1 cellular context compared by ENCODE assay signal in the genomic region with DNA sequence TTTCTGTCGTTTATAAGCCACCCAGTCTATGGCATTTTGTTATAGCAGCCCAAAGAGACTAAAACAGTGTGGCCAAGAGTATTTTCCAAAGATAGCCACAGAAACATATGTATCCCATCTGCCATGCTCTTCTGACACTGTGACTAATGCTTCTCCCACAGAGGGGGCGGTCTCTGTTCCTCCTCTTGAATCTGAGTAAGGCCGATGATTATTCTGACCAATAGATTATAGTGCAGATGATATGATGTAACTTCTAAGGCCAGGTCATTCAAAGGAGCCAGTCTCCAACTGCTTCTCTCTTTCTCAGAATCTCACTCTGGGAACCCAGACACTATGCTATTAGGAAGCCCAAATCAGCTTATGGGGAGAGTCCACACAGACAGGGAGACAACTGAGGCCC.
TF ChIP-seq lines count a peak whose summit lies in the region.

No MANE protein-coding gene starts in this region.

TF ChIP-seq in K562, 482 proteins besides CTCF, POLR2A, EP300 and RAD21 (continued from another document):
- TF ChIP-seq ZKSCAN1 (IDR thresholded peaks at IDR 0.05; ENCODE audit: low read depth, low read length) (no peak), KHSRP (IDR thresholded peaks at IDR 0.05) (no peak), JUND (IDR thresholded peaks at IDR 0.05; ENCODE audit: borderline replicate concordance, low read depth, low read length) (peak; percentile 8; the same call in 1 of the 2 replicates), JUND (tag; IDR thresholded peaks at IDR 0.05; ENCODE audit: borderline replicate concordance, low read depth, low read length) (no peak), ZEB2 (IDR thresholded peaks at IDR 0.05) (no peak), EGR1 (conservative IDR thresholded peaks at IDR 0.05) (peak; percentile 21; the same call in 1 of the 2 replicates), FOXA3 (CRISPR knock-in tag; conservative IDR thresholded peaks at IDR 0.05 in 1 of 2, IDR thresholded peaks at IDR 0.05 in 1 of 2) (no peak), DIDO1 (tag; IDR thresholded peaks at IDR 0.05; ENCODE audit: low read depth) (no peak), KAT8 (IDR thresholded peaks at IDR 0.05; ENCODE audit: low read depth) (no peak), MTA2 (IDR thresholded peaks at IDR 0.05; ENCODE audit: low read depth) (no peak), NFXL1 (CRISPR knock-in tag; IDR thresholded peaks at IDR 0.05) (no peak), ETV5 (CRISPR knock-in tag; IDR thresholded peaks at IDR 0.05; ENCODE audit: low read depth) (no peak), PTRF (tag; IDR thresholded peaks at IDR 0.05) (no peak), ZKSCAN8 (CRISPR knock-in tag; IDR thresholded peaks at IDR 0.05) (no peak), TEAD4 (IDR thresholded peaks at IDR 0.05; ENCODE audit: low read length) (no peak), TEAD4 (CRISPR knock-in tag; IDR thresholded peaks at IDR 0.05; ENCODE audit: borderline replicate concordance) (no peak), RCOR1 (IDR thresholded peaks at IDR 0.05; ENCODE audit: borderline replicate concordance in 1 of 2, low read depth in 2 of 2, low read length in 2 of 2) (no peak), ATF3 (IDR thresholded peaks at IDR 0.05) (0 out of 2 replicates have a peak, but pooled peaks have one; percentile 29), ATF3 (CRISPR knock-in tag; conservative IDR thresholded peaks at IDR 0.05) (no peak), ZNF79 (CRISPR knock-in tag; IDR thresholded peaks at IDR 0.05; ENCODE audit: low read depth) (no peak), SPI1 (IDR thresholded peaks at IDR 0.05; ENCODE audit: borderline replicate concordance, low read depth, low read length) (no peak), MEIS2 (IDR thresholded peaks at IDR 0.05; ENCODE audit: partially characterized antibody) (peak; percentile 40), SMARCC2 (IDR thresholded peaks at IDR 0.05; ENCODE audit: low read depth) (no peak), ZNF140 (CRISPR knock-in tag; IDR thresholded peaks at IDR 0.05) (no peak), CBX3 (IDR thresholded peaks at IDR 0.05; ENCODE audit: borderline replicate concordance in 1 of 2, low read length in 2 of 2) (no peak), MEF2D (tag; conservative IDR thresholded peaks at IDR 0.05; ENCODE audit: low read depth) (no peak), CEBPG (CRISPR knock-in tag; IDR thresholded peaks at IDR 0.05) (no peak), CEBPG (tag; conservative IDR thresholded peaks at IDR 0.05 in 1 of 2, IDR thresholded peaks at IDR 0.05 in 1 of 2) (peak in 1 of 2 experiments; percentile 68; a peak in 2 of 4 replicates), MCM3 (IDR thresholded peaks at IDR 0.05) (no peak), SMARCE1 (IDR thresholded peaks at IDR 0.05) (no peak), TBP (optimal IDR thresholded peaks at IDR 0.05; ENCODE audit: low read depth, low read length) (no peak)
- TF ChIP-seq, protein P1, sequence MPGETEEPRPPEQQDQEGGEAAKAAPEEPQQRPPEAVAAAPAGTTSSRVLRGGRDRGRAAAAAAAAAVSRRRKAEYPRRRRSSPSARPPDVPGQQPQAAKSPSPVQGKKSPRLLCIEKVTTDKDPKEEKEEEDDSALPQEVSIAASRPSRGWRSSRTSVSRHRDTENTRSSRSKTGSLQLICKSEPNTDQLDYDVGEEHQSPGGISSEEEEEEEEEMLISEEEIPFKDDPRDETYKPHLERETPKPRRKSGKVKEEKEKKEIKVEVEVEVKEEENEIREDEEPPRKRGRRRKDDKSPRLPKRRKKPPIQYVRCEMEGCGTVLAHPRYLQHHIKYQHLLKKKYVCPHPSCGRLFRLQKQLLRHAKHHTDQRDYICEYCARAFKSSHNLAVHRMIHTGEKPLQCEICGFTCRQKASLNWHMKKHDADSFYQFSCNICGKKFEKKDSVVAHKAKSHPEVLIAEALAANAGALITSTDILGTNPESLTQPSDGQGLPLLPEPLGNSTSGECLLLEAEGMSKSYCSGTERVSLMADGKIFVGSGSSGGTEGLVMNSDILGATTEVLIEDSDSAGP (CRISPR knock-in tag; IDR thresholded peaks at IDR 0.05): no peak
- TF ChIP-seq, protein P2, sequence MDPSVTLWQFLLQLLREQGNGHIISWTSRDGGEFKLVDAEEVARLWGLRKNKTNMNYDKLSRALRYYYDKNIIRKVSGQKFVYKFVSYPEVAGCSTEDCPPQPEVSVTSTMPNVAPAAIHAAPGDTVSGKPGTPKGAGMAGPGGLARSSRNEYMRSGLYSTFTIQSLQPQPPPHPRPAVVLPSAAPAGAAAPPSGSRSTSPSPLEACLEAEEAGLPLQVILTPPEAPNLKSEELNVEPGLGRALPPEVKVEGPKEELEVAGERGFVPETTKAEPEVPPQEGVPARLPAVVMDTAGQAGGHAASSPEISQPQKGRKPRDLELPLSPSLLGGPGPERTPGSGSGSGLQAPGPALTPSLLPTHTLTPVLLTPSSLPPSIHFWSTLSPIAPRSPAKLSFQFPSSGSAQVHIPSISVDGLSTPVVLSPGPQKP (CRISPR knock-in tag; IDR thresholded peaks at IDR 0.05): no peak
- TF ChIP-seq, protein P3, sequence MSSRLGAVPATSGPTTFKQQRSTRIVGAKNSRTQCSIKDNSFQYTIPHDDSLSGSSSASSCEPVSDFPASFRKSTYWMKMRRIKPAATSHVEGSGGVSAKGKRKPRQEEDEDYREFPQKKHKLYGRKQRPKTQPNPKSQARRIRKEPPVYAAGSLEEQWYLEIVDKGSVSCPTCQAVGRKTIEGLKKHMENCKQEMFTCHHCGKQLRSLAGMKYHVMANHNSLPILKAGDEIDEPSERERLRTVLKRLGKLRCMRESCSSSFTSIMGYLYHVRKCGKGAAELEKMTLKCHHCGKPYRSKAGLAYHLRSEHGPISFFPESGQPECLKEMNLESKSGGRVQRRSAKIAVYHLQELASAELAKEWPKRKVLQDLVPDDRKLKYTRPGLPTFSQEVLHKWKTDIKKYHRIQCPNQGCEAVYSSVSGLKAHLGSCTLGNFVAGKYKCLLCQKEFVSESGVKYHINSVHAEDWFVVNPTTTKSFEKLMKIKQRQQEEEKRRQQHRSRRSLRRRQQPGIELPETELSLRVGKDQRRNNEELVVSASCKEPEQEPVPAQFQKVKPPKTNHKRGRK (tag; IDR thresholded peaks at IDR 0.05): no peak
- TF ChIP-seq, protein P4, sequence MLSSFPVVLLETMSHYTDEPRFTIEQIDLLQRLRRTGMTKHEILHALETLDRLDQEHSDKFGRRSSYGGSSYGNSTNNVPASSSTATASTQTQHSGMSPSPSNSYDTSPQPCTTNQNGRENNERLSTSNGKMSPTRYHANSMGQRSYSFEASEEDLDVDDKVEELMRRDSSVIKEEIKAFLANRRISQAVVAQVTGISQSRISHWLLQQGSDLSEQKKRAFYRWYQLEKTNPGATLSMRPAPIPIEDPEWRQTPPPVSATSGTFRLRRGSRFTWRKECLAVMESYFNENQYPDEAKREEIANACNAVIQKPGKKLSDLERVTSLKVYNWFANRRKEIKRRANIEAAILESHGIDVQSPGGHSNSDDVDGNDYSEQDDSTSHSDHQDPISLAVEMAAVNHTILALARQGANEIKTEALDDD (IDR thresholded peaks at IDR 0.05): no peak
- TF ChIP-seq, protein P5, sequence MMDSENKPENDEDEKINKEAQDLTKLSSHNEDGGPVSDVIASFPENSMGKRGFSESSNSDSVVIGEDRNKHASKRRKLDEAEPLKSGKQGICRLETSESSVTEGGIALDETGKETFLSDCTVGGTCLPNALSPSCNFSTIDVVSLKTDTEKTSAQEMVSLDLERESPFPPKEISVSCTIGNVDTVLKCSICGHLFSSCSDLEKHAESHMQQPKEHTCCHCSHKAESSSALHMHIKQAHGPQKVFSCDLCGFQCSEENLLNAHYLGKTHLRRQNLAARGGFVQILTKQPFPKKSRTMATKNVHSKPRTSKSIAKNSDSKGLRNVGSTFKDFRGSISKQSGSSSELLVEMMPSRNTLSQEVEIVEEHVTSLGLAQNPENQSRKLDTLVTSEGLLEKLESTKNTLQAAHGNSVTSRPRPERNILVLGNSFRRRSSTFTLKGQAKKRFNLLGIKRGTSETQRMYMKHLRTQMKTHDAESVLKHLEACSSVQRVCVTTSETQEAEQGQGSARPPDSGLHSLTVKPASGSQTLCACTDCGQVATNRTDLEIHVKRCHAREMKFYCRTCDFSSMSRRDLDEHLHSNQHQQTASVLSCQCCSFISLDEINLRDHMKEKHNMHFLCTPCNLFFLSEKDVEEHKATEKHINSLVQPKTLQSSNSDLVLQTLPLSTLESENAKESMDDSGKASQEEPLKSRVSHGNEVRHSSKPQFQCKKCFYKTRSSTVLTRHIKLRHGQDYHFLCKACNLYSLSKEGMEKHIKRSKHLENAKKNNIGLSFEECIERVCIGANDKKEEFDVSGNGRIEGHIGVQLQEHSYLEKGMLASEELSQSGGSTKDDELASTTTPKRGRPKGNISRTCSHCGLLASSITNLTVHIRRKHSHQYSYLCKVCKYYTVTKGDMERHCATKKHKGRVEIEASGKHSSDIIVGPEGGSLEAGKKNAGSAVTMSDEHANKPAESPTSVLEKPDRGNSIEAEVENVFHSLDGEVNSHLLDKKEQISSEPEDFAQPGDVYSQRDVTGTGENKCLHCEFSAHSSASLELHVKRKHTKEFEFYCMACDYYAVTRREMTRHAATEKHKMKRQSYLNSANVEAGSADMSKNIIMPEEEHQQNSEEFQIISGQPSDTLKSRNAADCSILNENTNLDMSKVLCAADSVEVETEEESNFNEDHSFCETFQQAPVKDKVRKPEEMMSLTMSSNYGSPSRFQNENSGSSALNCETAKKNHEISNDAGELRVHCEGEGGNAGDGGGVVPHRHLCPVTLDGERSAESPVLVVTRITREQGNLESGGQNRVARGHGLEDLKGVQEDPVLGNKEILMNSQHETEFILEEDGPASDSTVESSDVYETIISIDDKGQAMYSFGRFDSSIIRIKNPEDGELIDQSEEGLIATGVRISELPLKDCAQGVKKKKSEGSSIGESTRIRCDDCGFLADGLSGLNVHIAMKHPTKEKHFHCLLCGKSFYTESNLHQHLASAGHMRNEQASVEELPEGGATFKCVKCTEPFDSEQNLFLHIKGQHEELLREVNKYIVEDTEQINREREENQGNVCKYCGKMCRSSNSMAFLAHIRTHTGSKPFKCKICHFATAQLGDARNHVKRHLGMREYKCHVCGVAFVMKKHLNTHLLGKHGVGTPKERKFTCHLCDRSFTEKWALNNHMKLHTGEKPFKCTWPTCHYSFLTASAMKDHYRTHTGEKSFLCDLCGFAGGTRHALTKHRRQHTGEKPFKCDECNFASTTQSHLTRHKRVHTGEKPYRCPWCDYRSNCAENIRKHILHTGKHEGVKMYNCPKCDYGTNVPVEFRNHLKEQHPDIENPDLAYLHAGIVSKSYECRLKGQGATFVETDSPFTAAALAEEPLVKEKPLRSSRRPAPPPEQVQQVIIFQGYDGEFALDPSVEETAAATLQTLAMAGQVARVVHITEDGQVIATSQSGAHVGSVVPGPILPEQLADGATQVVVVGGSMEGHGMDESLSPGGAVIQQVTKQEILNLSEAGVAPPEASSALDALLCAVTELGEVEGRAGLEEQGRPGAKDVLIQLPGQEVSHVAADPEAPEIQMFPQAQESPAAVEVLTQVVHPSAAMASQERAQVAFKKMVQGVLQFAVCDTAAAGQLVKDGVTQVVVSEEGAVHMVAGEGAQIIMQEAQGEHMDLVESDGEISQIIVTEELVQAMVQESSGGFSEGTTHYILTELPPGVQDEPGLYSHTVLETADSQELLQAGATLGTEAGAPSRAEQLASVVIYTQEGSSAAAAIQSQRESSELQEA (IDR thresholded peaks at IDR 0.05; ENCODE audit: low read depth): no peak
- TF ChIP-seq, protein P6, sequence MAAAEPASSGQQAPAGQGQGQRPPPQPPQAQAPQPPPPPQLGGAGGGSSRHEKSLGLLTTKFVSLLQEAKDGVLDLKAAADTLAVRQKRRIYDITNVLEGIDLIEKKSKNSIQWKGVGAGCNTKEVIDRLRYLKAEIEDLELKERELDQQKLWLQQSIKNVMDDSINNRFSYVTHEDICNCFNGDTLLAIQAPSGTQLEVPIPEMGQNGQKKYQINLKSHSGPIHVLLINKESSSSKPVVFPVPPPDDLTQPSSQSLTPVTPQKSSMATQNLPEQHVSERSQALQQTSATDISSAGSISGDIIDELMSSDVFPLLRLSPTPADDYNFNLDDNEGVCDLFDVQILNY (CRISPR knock-in tag; IDR thresholded peaks at IDR 0.05): no peak
